ENCODE assay signal across 8 cellular contexts in the genomic region with DNA sequence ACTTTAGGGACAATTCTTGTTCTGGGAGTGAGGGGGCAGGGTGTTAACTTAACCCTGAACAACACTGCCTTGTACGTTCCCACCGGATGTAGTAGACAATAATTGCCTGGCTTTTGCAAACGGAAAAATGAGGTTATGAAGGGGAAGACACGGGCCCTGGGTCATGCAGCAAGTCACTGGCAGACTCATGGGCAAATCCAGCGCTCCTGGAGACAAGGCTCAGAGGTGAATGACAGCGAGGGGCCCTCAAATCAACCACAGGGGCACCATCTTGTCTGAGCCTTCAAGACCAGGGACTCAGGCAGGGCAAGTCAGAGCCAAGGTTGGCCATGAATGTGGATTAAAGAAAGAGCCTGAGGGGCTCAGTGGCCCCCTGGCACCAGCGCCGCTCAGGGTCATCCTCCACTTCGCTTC. TPM values are rescaled to one million over a fixed set of nuclear protein-coding genes. Genes with fewer than 3 reads are reported as not detected.
A peak's percentile ranks its signal among the peaks of the same experiment; 100 is the strongest.
DNase-seq lines count a peak whose midpoint lies in the region; ATAC-seq, FAIRE-seq and TF ChIP-seq lines count a peak whose summit lies in the region.

No MANE protein-coding gene starts in this region.

- TF ChIP-seq POLR2A in GM12891 (IDR thresholded peaks at IDR 0.05; ENCODE audit: low read depth, low read length): no peak

- no peaks in the 10 kb centered on the region for H3K9me3 Mint-ChIP-seq in endothelial cell (ENCODE audit: unreplicated experiment)

- peak overlapping the region; percentile 81 for H3K4me3 Mint-ChIP-seq in endothelial cell (ENCODE audit: unreplicated experiment)

- DNase-seq in GM12891 (ENCODE audit: insufficient read length, low spot score) (no peak), SKM-1 treated with dmso at 0.1 percent for 144 hours (lab: John Stamatoyannopoulos, UW; ENCODE audit: unreplicated experiment) (peak; percentile 59), endothelial cell (ENCODE audit: low spot score) (no peak), skeletal muscle cell (ENCODE audit: low read depth) (no peak), urothelium cell line (ENCODE audit: low spot score) (no peak), NCI-H510A treated with DMSO at 0.1 percent for 48 hours (lab: John Stamatoyannopoulos, UW) (no peak)

- peak overlapping the region; percentile 96 for H3K4me3 ChIP-seq in skeletal muscle cell (ENCODE audit: low read depth, low read length)

- H3K36me3 Mint-ChIP-seq in endothelial cell (ENCODE audit: low read depth, unreplicated experiment): peaks cover 22% of the 10 kb centered on the region

- ATAC-seq in GM21825 (IDR thresholded peaks at IDR 0.05; ENCODE audit: unreplicated experiment) (no peak), GM19455 (IDR thresholded peaks at IDR 0.05; ENCODE audit: unreplicated experiment) (no peak)

- H3K27me3 Mint-ChIP-seq in endothelial cell (ENCODE audit: unreplicated experiment): peaks cover 31% of the 10 kb centered on the region

- peaks cover 57% of the 10 kb centered on the region for H3K4me1 Mint-ChIP-seq in endothelial cell (ENCODE audit: unreplicated experiment)

- H3K27ac Mint-ChIP-seq in endothelial cell (ENCODE audit: unreplicated experiment): peak overlapping the region; percentile 93

- TF ChIP-seq CTCF in endothelial cell (IDR thresholded peaks at IDR 0.05; ENCODE audit: unreplicated experiment): no peak

- FAIRE-seq in GM12891 (lab: Jason Lieb, UNC) (peak; percentile 61), urothelium cell line (lab: Jason Lieb, UNC) (no peak)

TF ChIP-seq in GM12891, 5 proteins besides CTCF, POLR2A, EP300 and RAD21:
- TF ChIP-seq SPI1 (IDR thresholded peaks at IDR 0.05; ENCODE audit: low read depth, low read length): no peak
- no peak for TF ChIP-seq POLR2AphosphoS5 (IDR thresholded peaks at IDR 0.05; ENCODE audit: low read depth, low read length)
- TF ChIP-seq PAX5 (IDR thresholded peaks at IDR 0.05; ENCODE audit: insufficient read depth, low read length, severe bottlenecking): no peak
- TF ChIP-seq POU2F2 (IDR thresholded peaks at IDR 0.05; ENCODE audit: low read depth, low read length): no peak
- TF ChIP-seq TAF1 (IDR thresholded peaks at IDR 0.05; ENCODE audit: low read depth, low read length): no peak
TF ChIP-seq in GM12891: peak in this region for 0.

RNA-seq across cellular contexts. Expression of gene RASA3, which starts 2.8 kb away (rescaled TPM):
- polyA plus RNA-seq in GM12891 (2012; ENCODE audit: low read depth, missing spikeins): 13.4 TPM
- 34.0 TPM for total RNA-seq in endothelial cell (ENCODE audit: unreplicated experiment)

RNA-seq across cellular contexts. Expression of gene CFAP97D2, which starts 49.4 kb away (rescaled TPM):
- polyA plus RNA-seq in GM12891 (2012; ENCODE audit: low read depth, missing spikeins): not detected
- total RNA-seq in endothelial cell (ENCODE audit: unreplicated experiment): not detected
